23 cellular contexts compared by ENCODE assay signal in the genomic region with DNA sequence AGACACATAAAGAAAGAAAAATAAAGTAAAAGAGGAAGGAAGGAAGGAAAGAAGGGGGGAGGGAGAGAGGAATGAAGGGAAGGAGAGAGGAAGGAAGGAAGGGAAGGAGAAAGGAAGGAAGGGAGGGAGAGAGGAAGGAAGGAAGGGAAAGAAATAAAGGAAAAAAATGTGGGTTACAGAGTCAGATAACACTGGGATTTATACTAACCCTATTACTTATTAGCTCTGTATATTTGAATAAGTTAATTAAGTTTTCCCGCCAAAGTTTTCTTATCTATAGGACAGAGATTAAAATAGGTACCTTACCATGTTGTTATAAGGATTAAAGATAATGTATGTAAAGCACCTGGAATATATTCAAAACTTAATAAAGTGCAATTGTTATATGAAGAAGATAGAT.
"Had no signal": no experiment of that assay in that cellular context is flagged by ENCODE, and none has a peak within 500 bp of the region (broad histone marks: within the 10 kb centered on the region; RNA-seq: fewer than 3 reads in every experiment).

No MANE protein-coding gene starts in this region.

- H3K36me3 ChIP-seq: adrenal gland, ascending aorta, brain microvascular endothelial cell had no signal

- ATAC-seq: activated CD4-positive, alpha-beta T cell treated with anti-CD3 and anti-CD28 coated beads for 36 hours; activated CD8-positive, alpha-beta memory T cell treated with anti-CD3 and anti-CD28 coated beads, Interleukin-2, amount 10 ng/mL, durations not matched to agents 7 days and 5 days; activated CD8-positive, alpha-beta T cell treated with anti-CD3 and anti-CD28 coated beads, Interleukin-2, amount 10 ng/mL, durations not matched to agents 7 days and 5 days; esophagus mucosa had no signal

- H3K27me3 ChIP-seq: adrenal gland, ascending aorta, brain microvascular endothelial cell, dorsolateral prefrontal cortex had no signal

- DNase-seq: activated CD4-positive, alpha-beta memory T cell treated with anti-CD3 and anti-CD28 coated beads for 36 hours; activated CD4-positive, alpha-beta T cell treated with anti-CD3 and anti-CD28 coated beads for 36 hours; activated CD4-positive, alpha-beta T cell treated with anti-CD3 and anti-CD28 coated beads, Interleukin-2, amount 10 ng/mL, durations not matched to agents 24 days and 14 days; activated CD4-positive, CD25-positive, alpha-beta regulatory T cell; activated CD4-positive, CD25-positive, alpha-beta regulatory T cell treated with anti-CD3 and anti-CD28 coated beads, Interleukin-2, amount 50 U/mL, for 72 hours; activated CD8-positive, alpha-beta memory T cell treated with anti-CD3 and anti-CD28 coated beads, Interleukin-2, amount 10 ng/mL, durations not matched to agents 7 days and 5 days; activated CD8-positive, alpha-beta memory T cell treated with anti-CD3 and anti-CD28 coated beads, Interleukin-2, amount 50 U/mL, for 4 hours; activated CD8-positive, alpha-beta T cell treated with anti-CD3 and anti-CD28 coated beads, Interleukin-2, amount 10 ng/mL, durations not matched to agents 7 days and 5 days; activated effector memory CD4-positive, alpha-beta T cell treated with anti-CD3 and anti-CD28 coated beads, Interleukin-2, amount 50 U/mL, for 16 hours; activated naive CD4-positive, alpha-beta T cell treated with anti-CD3 and anti-CD28 coated beads, Interleukin-2, amount 10 ng/mL, durations not matched to agents 7 days and 5 days; activated T-cell treated with anti-CD3 and anti-CD28 coated beads, Interleukin-2, amount 50 U/mL, for 1 hour; activated T-cell treated with anti-CD3 and anti-CD28 coated beads, Interleukin-2, amount 50 U/mL, for 48 hours; amygdala; effector memory CD4-positive, alpha-beta T cell; endodermal cell; T-helper 2 cell had no signal

- H3K9me3 ChIP-seq: adrenal gland had no signal

- H3K4me3 ChIP-seq: adrenal gland, ascending aorta, coronary artery, dorsolateral prefrontal cortex had no signal

- FAIRE-seq: frontal cortex had no signal

- H3K27ac ChIP-seq: adrenal gland, ascending aorta, brain microvascular endothelial cell had no signal
